ENCODE assay signal across 6 cellular contexts in genomic region chr19:57903298-57904174, GRCh38. TPM values are rescaled to one million over a fixed set of nuclear protein-coding genes. Genes with fewer than 3 reads are reported as not detected.
DNase-seq lines count a peak whose midpoint lies in the region; ATAC-seq, FAIRE-seq and TF ChIP-seq lines count a peak whose summit lies in the region.

No MANE protein-coding gene starts in this region.

- peak; percentile 54 for DNase-seq in NCI-H82 (lab: John Stamatoyannopoulos, UW)
- no peak for DNase-seq in left ventricle myocardium inferior

- peaks cover 43% of the 10 kb centered on the region for H3K36me3 ChIP-seq in left ventricle myocardium inferior

- H3K4me1 ChIP-seq in left ventricle myocardium inferior: no peaks in the 10 kb centered on the region

- FAIRE-seq in G401.6 (lab: Jason Lieb, UNC): peak; percentile 60

- peak; percentile 61 for TF ChIP-seq CTCF in left ventricle myocardium inferior (IDR thresholded peaks at IDR 0.05; ENCODE audit: borderline replicate concordance)

- H3K4me3 ChIP-seq in left ventricle myocardium inferior: no peak overlapping the region

- intact Hi-C loops in left ventricle myocardium inferior (cut with micrococcal nuclease): no loop called here

- no peaks in the 10 kb centered on the region for H3K27me3 ChIP-seq in left ventricle myocardium inferior (ENCODE audit: low read depth)

- ATAC-seq in GM18861 (IDR thresholded peaks at IDR 0.05; ENCODE audit: unreplicated experiment) (no peak), GM21576 (IDR thresholded peaks at IDR 0.05; ENCODE audit: unreplicated experiment) (no peak), HG03196 (IDR thresholded peaks at IDR 0.05; ENCODE audit: unreplicated experiment) (no peak)

- peaks cover 52% of the 10 kb centered on the region for H3K9me3 ChIP-seq in left ventricle myocardium inferior (replicated peaks)

- H3K27ac ChIP-seq in left ventricle myocardium inferior (replicated peaks): no peak overlapping the region

RNA-seq across cellular contexts. Expression of gene ZNF417, which starts 12.9 kb away (rescaled TPM):
- total RNA-seq in left ventricle myocardium inferior: 10.6 TPM

RNA-seq across cellular contexts. Expression of gene ZNF814, which starts 14.7 kb away (rescaled TPM):
- 11.2 TPM for total RNA-seq in left ventricle myocardium inferior

RNA-seq across cellular contexts. Expression of gene ZNF418, which starts 31.7 kb away (rescaled TPM):
- 10.9 TPM for total RNA-seq in left ventricle myocardium inferior

RNA-seq across cellular contexts. Expression of gene ZNF256, which starts 44.0 kb away (rescaled TPM):
- 10.8 TPM for total RNA-seq in left ventricle myocardium inferior

RNA-seq across cellular contexts. Expression of gene ZNF587, which starts 53.9 kb away (rescaled TPM):
- total RNA-seq in left ventricle myocardium inferior: 20.0 TPM
